ENCODE assay signal across 8 cellular contexts in genomic region chr19:54138777-54139256, GRCh38. TPM values are rescaled to one million over a fixed set of nuclear protein-coding genes. Genes with fewer than 3 reads are reported as not detected.
A peak's percentile ranks its signal among the peaks of the same experiment; 100 is the strongest.
DNase-seq lines count a peak whose midpoint lies in the region; ATAC-seq, FAIRE-seq and TF ChIP-seq lines count a peak whose summit lies in the region.

No MANE protein-coding gene starts in this region.

- no peak for TF ChIP-seq POLR2A in breast epithelium (IDR thresholded peaks at IDR 0.05)

- no peaks in the 10 kb centered on the region for H3K27me3 ChIP-seq in breast epithelium
- H3K27me3 ChIP-seq in mucosa of stomach (ENCODE audit: control insufficient read depth, insufficient read depth, low read length): peaks cover under 1% of the 10 kb centered on the region

- intact Hi-C loops in breast epithelium (cut with DNase I; ENCODE audit: low total_unique reads): no loop called here
- intact Hi-C loops in head of caudate nucleus (cut with DNase I): no loop called here

- no peak for TF ChIP-seq CTCF in breast epithelium (IDR thresholded peaks at IDR 0.05)
- no peak for TF ChIP-seq CTCF in D721Med (IDR thresholded peaks at IDR 0.05; ENCODE audit: insufficient read depth, missing control alignments)

- H3K9ac ChIP-seq in mucosa of stomach (ENCODE audit: low read length): peak overlapping the region; percentile 94

- H3K36me3 ChIP-seq in breast epithelium (peaks cover 6% of the 10 kb centered on the region), mucosa of stomach (ENCODE audit: control insufficient read depth, insufficient read depth, low read length) (peaks cover 13% of the 10 kb centered on the region)

- FAIRE-seq in D721Med (lab: Jason Lieb, UNC): no peak

- H3K27ac ChIP-seq in breast epithelium: peak overlapping the region; percentile 97 to 98

- H3K4me1 ChIP-seq in breast epithelium (peaks cover 8 to 20% of the 10 kb centered on the region in 2 donors), mucosa of stomach (ENCODE audit: control insufficient read depth, insufficient read depth, low read length) (peaks cover 24% of the 10 kb centered on the region)

- H3K9me3 ChIP-seq in breast epithelium: no peaks in the 10 kb centered on the region
- no peaks in the 10 kb centered on the region for H3K9me3 ChIP-seq in mucosa of stomach (ENCODE audit: control insufficient read depth, low read length)

- H3K4me3 ChIP-seq in breast epithelium (peak overlapping the region; percentile 97 to 100 (median 100)), mucosa of stomach (ENCODE audit: low read length) (peak overlapping the region; percentile 28)

- peak; percentile 29 to 40 for DNase-seq in stimulated activated CD4-positive, alpha-beta T cell treated with anti-CD3 and anti-CD28 coated beads, Interleukin-2, amount 100 ng/mL, for 24 hours
- no peak for DNase-seq in stimulated activated CD4-positive, alpha-beta T cell treated with anti-CD3 and anti-CD28 coated beads, Interleukin-4, amount 100 ng/mL, for 1 hour
- DNase-seq in breast epithelium (ENCODE audit: low spot score in 2 of 2): no peak
- no peak for DNase-seq in head of caudate nucleus
- no peak for DNase-seq in NCI-H2227 (lab: John Stamatoyannopoulos, UW; ENCODE audit: unreplicated experiment)
- no peak for DNase-seq in D721Med (ENCODE audit: insufficient read length, low spot score)

- no peak for ATAC-seq in HG02798 (IDR thresholded peaks at IDR 0.05; ENCODE audit: poor library complexity, unreplicated experiment)

RNA-seq across cellular contexts. Expression of gene CNOT3, which starts 1.3 kb away (rescaled TPM):
- total RNA-seq in breast epithelium: 10 to 100 TPM; 14.6 to 23.4 (median 22.9) TPM

RNA-seq across cellular contexts. Expression of gene LENG1, which starts 20.7 kb away (rescaled TPM):
- 1 to 10 TPM; 6.4 to 8.5 (median 8.0) TPM for total RNA-seq in breast epithelium

RNA-seq across cellular contexts. Expression of gene PRPF31, which starts 23.3 kb away (rescaled TPM):
- 10 to 100 TPM; 45.5 to 59.6 (median 52.5) TPM for total RNA-seq in breast epithelium

RNA-seq across cellular contexts. Expression of gene TFPT, which starts 23.4 kb away (rescaled TPM):
- 10 to 100 TPM; 11.9 to 16.7 (median 16.2) TPM for total RNA-seq in breast epithelium

RNA-seq across cellular contexts. Expression of gene TMC4, which starts 34.1 kb away (rescaled TPM):
- total RNA-seq in breast epithelium: 10 to 100 TPM in 2 of 3 donors, under 1 TPM in 1; 0.48 to 41.6 (median 38.0) TPM

Comparison
In these comparisons a context has a peak if more than half of its experiments do, and no peak if none do; other contexts are left out.
1. DNase-seq: peak in stimulated activated CD4-positive, alpha-beta T cell treated with anti-CD3 and anti-CD28 coated beads, Interleukin-2, amount 100 ng/mL, for 24 hours (2 of 2); none in stimulated activated CD4-positive, alpha-beta T cell treated with anti-CD3 and anti-CD28 coated beads, Interleukin-4, amount 100 ng/mL, for 1 hour (single experiment), breast epithelium (0 of 2), head of caudate nucleus (0 of 42), NCI-H2227 (single experiment) and D721Med (single experiment).